17 cellular contexts compared by ENCODE assay signal in the genomic region with DNA sequence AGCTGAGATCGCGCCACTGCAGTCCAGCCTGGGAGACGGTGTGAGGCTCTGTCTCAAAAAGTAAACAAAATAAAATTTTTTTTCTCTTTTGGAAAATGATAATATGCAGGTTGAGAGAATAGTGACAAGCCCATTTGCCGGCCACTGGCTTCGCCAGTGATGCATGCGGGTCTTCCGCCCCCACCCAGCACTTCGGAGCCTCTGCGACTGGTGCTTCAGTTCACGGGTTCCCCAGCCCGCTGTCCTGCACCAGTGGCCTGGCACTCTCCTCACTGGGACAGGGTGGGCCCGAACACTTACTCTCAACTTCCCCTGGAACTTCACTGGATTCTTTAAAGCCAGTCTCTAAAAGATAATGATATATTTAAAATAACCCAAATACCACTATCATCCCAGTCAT. TPM values are rescaled to one million over a fixed set of nuclear protein-coding genes. Genes with fewer than 3 reads are reported as not detected.
DNase-seq lines count a peak whose midpoint lies in the region; ATAC-seq and TF ChIP-seq lines count a peak whose summit lies in the region.
"Had no signal": no experiment of that assay in that cellular context is flagged by ENCODE, and none has a peak within 500 bp of the region (broad histone marks: within the 10 kb centered on the region; RNA-seq: fewer than 3 reads in every experiment).

No MANE protein-coding gene starts in this region.

- no TSS peak for BruUV-seq in MCF 10A (replicated peaks; lab: Mats Ljungman, UMichigan)

- no peak for ATAC-seq in HG03378 (IDR thresholded peaks at IDR 0.05; ENCODE audit: unreplicated experiment)

- DNase-seq in MCF 10A (ENCODE audit: unreplicated experiment), result no peak
- no peak for DNase-seq in breast epithelium (ENCODE audit: low spot score in 2 of 2)
- DNase-seq in endothelial cell (ENCODE audit: low spot score), result no peak
- peak; percentile 25 for DNase-seq in nephron progenitor cell
- no peak for DNase-seq in uterus
- DNase-seq in OCI-M2 (lab: John Stamatoyannopoulos, UW; ENCODE audit: unreplicated experiment), result no peak
- DNase-seq in NCI-H1105 (lab: John Stamatoyannopoulos, UW), result no peak
- DNase-seq: activated CD4-positive, alpha-beta T cell treated with anti-CD3 and anti-CD28 coated beads, Interleukin-2, amount 10 ng/mL, durations not matched to agents 7 days and 5 days; activated CD8-positive, alpha-beta memory T cell treated with anti-CD3 and anti-CD28 coated beads, Interleukin-2, amount 50 U/mL, for 4 hours; activated effector memory CD4-positive, alpha-beta T cell treated with Interleukin-2 at 50 U/mL for 16 hours; amygdala; NCI-H1417 treated with DMSO at 0.1 percent for 48 hours; NCI-H510A treated with DMSO at 0.1 percent for 48 hours had no signal

- intact Hi-C loops in MCF 10A (cut with micrococcal nuclease), result no loop called here
- intact Hi-C loops in breast epithelium (cut with DNase I; ENCODE audit: low total_unique reads), result no loop called here
- intact Hi-C loops in uterus (cut with DNase I; ENCODE audit: low total_unique reads), result no loop called here

- no peaks in the 10 kb centered on the region for H3K27me3 Mint-ChIP-seq in MCF 10A (ENCODE audit: insufficient read depth, unreplicated experiment)
- peaks cover 24% of the 10 kb centered on the region for H3K27me3 Mint-ChIP-seq in endothelial cell (ENCODE audit: unreplicated experiment)
- no peaks in the 10 kb centered on the region for H3K27me3 Mint-ChIP-seq in nephron progenitor cell (ENCODE audit: low read depth, poor library complexity)
- H3K27me3 Mint-ChIP-seq: activated CD4-positive, alpha-beta T cell treated with anti-CD3 and anti-CD28 coated beads, Interleukin-2, amount 10 ng/mL, durations not matched to agents 7 days and 5 days had no signal

- H3K27ac Mint-ChIP-seq in MCF 10A (ENCODE audit: low read depth, unreplicated experiment) (peak overlapping the region; percentile 100), endothelial cell (ENCODE audit: unreplicated experiment) (peak overlapping the region; percentile 24), nephron progenitor cell (peak overlapping the region; percentile 29)
- H3K27ac Mint-ChIP-seq: activated CD4-positive, alpha-beta T cell treated with anti-CD3 and anti-CD28 coated beads, Interleukin-2, amount 10 ng/mL, durations not matched to agents 7 days and 5 days had no signal

- TF ChIP-seq CTCF in MCF 10A (IDR thresholded peaks at IDR 0.05; ENCODE audit: unreplicated experiment), result no peak
- TF ChIP-seq CTCF in breast epithelium (IDR thresholded peaks at IDR 0.05), result no peak
- TF ChIP-seq CTCF in endothelial cell (IDR thresholded peaks at IDR 0.05; ENCODE audit: unreplicated experiment), result no peak
- TF ChIP-seq CTCF in nephron progenitor cell (IDR thresholded peaks at IDR 0.05), result no peak
- no peak for TF ChIP-seq CTCF in uterus (IDR thresholded peaks at IDR 0.05)

- H3K36me3 Mint-ChIP-seq in MCF 10A (ENCODE audit: insufficient read depth, unreplicated experiment), result peaks cover 45% of the 10 kb centered on the region
- H3K36me3 Mint-ChIP-seq in endothelial cell (ENCODE audit: low read depth, unreplicated experiment), result peaks cover 34% of the 10 kb centered on the region
- H3K36me3 Mint-ChIP-seq in nephron progenitor cell (ENCODE audit: low read depth), result peaks cover 50% of the 10 kb centered on the region

- H3K4me1 ChIP-seq in breast epithelium (peaks cover 9 to 16% of the 10 kb centered on the region in 2 donors), uterus (peaks cover 29 to 36% of the 10 kb centered on the region in 2 donors)

- H3K27ac ChIP-seq in breast epithelium (peak overlapping the region in 1 of 2 donors; percentile 90), uterus (peak overlapping the region; percentile 86 to 99)
- H3K27ac ChIP-seq: BLaER1 had no signal

- TF ChIP-seq POLR2A in breast epithelium (IDR thresholded peaks at IDR 0.05) (no peak), uterus (IDR thresholded peaks at IDR 0.05) (no peak)

- H3K4me3 ChIP-seq in breast epithelium (no peak overlapping the region), uterus (no peak overlapping the region)
- H3K4me3 ChIP-seq: BLaER1, tibial nerve had no signal

- H3K4me1 Mint-ChIP-seq in MCF 10A (ENCODE audit: insufficient read depth, unreplicated experiment), result peaks cover 45% of the 10 kb centered on the region
- H3K4me1 Mint-ChIP-seq in endothelial cell (ENCODE audit: unreplicated experiment), result peaks cover 26% of the 10 kb centered on the region
- peaks cover 74% of the 10 kb centered on the region for H3K4me1 Mint-ChIP-seq in nephron progenitor cell

- H3K4me3 Mint-ChIP-seq in MCF 10A (ENCODE audit: unreplicated experiment), result no peak overlapping the region
- no peak overlapping the region for H3K4me3 Mint-ChIP-seq in endothelial cell (ENCODE audit: unreplicated experiment)
- H3K4me3 Mint-ChIP-seq in nephron progenitor cell, result peak overlapping the region; percentile 8
- H3K4me3 Mint-ChIP-seq: activated CD4-positive, alpha-beta T cell treated with anti-CD3 and anti-CD28 coated beads, Interleukin-2, amount 10 ng/mL, durations not matched to agents 7 days and 5 days; neural crest cell had no signal

- CTCF ChIA-PET in MCF 10A (lab: Yijun Ruan, JAX), result interaction anchor here (0.7 to 1.7 kb wide), 2 partner anchors 27 to 33 kb away, joined by 3 to 6 read pairs; no protein-coding TSS in a partner anchor

- H3K27me3 ChIP-seq in breast epithelium (no peaks in the 10 kb centered on the region), uterus (no peaks in the 10 kb centered on the region)
- H3K27me3 ChIP-seq: BLaER1, tibial nerve had no signal

- H3K9me3 Mint-ChIP-seq in MCF 10A (ENCODE audit: unreplicated experiment), result no peaks in the 10 kb centered on the region
- no peaks in the 10 kb centered on the region for H3K9me3 Mint-ChIP-seq in endothelial cell (ENCODE audit: unreplicated experiment)
- no peaks in the 10 kb centered on the region for H3K9me3 Mint-ChIP-seq in nephron progenitor cell
- H3K9me3 Mint-ChIP-seq: activated CD4-positive, alpha-beta T cell treated with anti-CD3 and anti-CD28 coated beads, Interleukin-2, amount 10 ng/mL, durations not matched to agents 7 days and 5 days; neural crest cell had no signal

- H3K36me3 ChIP-seq in breast epithelium (no peaks in the 10 kb centered on the region), uterus (no peaks in the 10 kb centered on the region)

- H3K9me3 ChIP-seq in breast epithelium (no peaks in the 10 kb centered on the region), uterus (no peaks in the 10 kb centered on the region)
- H3K9me3 ChIP-seq: BLaER1, tibial nerve had no signal

- POLR2A ChIA-PET in MCF 10A (lab: Yijun Ruan, JAX), result interaction anchor here (0.9 to 8.3 kb wide), 4 partner anchors 17 to 33 kb away, joined by 3 to 185 read pairs (median 66); no protein-coding TSS in a partner anchor

RNA-seq across cellular contexts. Expression of gene SUN1, which starts 2.7 kb away (rescaled TPM):
- total RNA-seq in MCF 10A (2022) (126 and 132 TPM in 2 replicates), breast epithelium (100 to 1,000 TPM; 153 to 189 (median 160) TPM), endothelial cell (ENCODE audit: unreplicated experiment) (150 TPM), uterus (100 to 1,000 TPM; 139 to 624 (median 446) TPM)

RNA-seq across cellular contexts. Expression of gene GET4, which starts 41.3 kb away (rescaled TPM):
- total RNA-seq in MCF 10A (2022) (32.6 and 43.9 TPM in 2 replicates), breast epithelium (10 to 100 TPM; 23.7 to 33.4 (median 29.5) TPM), endothelial cell (ENCODE audit: unreplicated experiment) (61.3 TPM), uterus (10 to 100 TPM in 3 of 4 donors, 1 to 10 TPM in 1; 6.1 to 39.4 (median 26.7) TPM)

Comparison
In these comparisons a context has a peak if more than half of its experiments do, and no peak if none do; other contexts are left out.
1. H3K27ac Mint-ChIP-seq: peak in every context shown above with its lines; median percentile 100 in MCF 10A; 29 in nephron progenitor cell; 24 in endothelial cell.